In the genomic region with DNA sequence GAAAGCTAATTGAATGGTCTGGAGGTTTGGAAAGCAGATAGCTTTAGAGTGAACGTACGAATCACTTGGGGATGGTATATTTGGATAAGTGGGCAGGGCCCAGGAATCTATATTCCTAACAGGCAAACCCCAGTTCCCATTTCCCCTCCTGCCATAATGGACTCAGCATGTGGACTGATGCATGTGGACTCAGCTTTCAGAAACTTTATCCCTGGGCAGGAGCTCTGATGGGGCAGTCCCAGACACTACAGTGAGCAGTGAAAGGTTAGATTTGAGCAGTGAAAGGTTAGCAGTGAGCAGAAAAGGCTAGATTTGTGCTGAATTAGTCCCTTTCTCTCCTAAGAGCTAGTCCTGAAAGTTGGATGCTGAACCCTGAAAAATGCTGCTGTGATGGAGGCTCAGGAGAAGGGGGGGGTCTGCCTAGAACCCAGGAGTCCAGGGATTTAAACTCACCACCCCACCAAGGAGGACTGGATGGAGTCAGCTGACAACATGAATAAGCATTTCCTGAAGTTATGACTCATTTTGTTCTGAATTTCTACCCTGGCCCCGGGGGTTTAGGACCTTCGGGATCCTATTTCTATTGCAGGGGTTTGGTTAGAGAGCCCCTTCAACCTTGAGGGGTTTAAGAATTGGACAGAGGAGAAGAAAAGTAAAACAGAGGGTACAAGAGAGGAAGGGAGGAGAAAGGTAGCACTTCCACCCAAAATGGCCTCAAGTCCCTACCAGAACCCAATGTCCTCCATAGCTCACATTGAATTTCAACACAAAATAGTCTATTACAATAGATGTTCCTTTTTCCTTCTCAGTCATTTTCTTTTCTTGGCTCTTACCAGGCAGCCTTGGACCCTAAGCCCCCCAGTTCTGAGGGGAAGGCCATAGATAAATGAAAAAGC, we compare ENCODE assay signal across 1 cellular context.
TF ChIP-seq lines count a peak whose summit lies in the region.

No MANE protein-coding gene starts in this region.

TF ChIP-seq in IMR-90, 13 proteins besides CTCF, POLR2A, EP300 and RAD21:
- TF ChIP-seq, protein P1, sequence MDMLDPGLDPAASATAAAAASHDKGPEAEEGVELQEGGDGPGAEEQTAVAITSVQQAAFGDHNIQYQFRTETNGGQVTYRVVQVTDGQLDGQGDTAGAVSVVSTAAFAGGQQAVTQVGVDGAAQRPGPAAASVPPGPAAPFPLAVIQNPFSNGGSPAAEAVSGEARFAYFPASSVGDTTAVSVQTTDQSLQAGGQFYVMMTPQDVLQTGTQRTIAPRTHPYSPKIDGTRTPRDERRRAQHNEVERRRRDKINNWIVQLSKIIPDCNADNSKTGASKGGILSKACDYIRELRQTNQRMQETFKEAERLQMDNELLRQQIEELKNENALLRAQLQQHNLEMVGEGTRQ (IDR thresholded peaks at IDR 0.05; ENCODE audit: low read depth, low read length), result peak; percentile 62
- TF ChIP-seq MAZ (IDR thresholded peaks at IDR 0.05; ENCODE audit: borderline replicate concordance, low read depth, low read length), result no peak
- TF ChIP-seq NFE2L2 (IDR thresholded peaks at IDR 0.05; ENCODE audit: low read depth, low read length), result peak; percentile 70; the same call in 1 of the 2 replicates
- TF ChIP-seq FOS (IDR thresholded peaks at IDR 0.05; ENCODE audit: low read depth, low read length), result peak; percentile 70
- TF ChIP-seq CEBPB (IDR thresholded peaks at IDR 0.05; ENCODE audit: low read depth, low read length), result no peak
- no peak for TF ChIP-seq ELK1 (IDR thresholded peaks at IDR 0.05; ENCODE audit: borderline replicate concordance, low read depth, low read length)
- TF ChIP-seq RCOR1 (IDR thresholded peaks at IDR 0.05; ENCODE audit: insufficient replicate concordance, low read length), result no peak
- TF ChIP-seq MAFK (IDR thresholded peaks at IDR 0.05; ENCODE audit: low read depth, low read length), result no peak
- no peak for TF ChIP-seq SMC3 (IDR thresholded peaks at IDR 0.05; ENCODE audit: low read depth, low read length)
- TF ChIP-seq MXI1 (IDR thresholded peaks at IDR 0.05; ENCODE audit: borderline replicate concordance, low read depth, low read length), result no peak
- no peak for TF ChIP-seq CHD1 (IDR thresholded peaks at IDR 0.05; ENCODE audit: low read depth, low read length)
